ENCODE assay signal across 9 cellular contexts in the genomic region with DNA sequence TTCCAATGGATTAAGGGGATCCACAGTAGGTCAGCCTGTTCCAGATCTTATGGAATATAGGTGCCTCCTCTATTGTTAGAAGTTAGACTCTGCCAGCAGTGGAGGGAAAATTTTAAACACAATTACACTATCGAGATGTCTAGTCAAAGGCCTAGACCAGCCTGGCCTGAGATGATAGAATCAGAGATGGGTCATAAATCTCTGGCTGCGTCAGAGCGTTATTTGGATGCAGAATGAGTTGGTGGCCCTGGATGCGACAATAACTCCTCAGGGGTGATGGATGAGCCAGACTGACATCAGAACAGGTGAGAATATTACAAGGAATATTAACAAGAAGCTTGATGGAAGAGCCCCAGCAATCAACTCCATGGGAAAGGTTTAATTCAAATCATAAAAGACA.
"Had no signal": no experiment of that assay in that cellular context is flagged by ENCODE, and none has a peak within 500 bp of the region (broad histone marks: within the 10 kb centered on the region; RNA-seq: fewer than 3 reads in every experiment).

No MANE protein-coding gene starts in this region.

- H3K4me3 ChIP-seq: GM23248, HAP-1 had no signal

- H3K9ac ChIP-seq: GM23248 had no signal

- H2AFZ ChIP-seq: GM23248 had no signal

- DNase-seq: GM23248, GOT3, H7, HFFc6, KG1 had no signal

- H3K36me3 ChIP-seq: HAP-1 had no signal

- H3K27ac ChIP-seq: GM23248, HL-60 had no signal

- H3K4me1 ChIP-seq: HAP-1 had no signal

- ATAC-seq: HCT116, HepG2 had no signal

- H3K9me3 ChIP-seq: HAP-1 had no signal

- FAIRE-seq: HepG2 had no signal
